20 cellular contexts compared by ENCODE assay signal in the genomic region with DNA sequence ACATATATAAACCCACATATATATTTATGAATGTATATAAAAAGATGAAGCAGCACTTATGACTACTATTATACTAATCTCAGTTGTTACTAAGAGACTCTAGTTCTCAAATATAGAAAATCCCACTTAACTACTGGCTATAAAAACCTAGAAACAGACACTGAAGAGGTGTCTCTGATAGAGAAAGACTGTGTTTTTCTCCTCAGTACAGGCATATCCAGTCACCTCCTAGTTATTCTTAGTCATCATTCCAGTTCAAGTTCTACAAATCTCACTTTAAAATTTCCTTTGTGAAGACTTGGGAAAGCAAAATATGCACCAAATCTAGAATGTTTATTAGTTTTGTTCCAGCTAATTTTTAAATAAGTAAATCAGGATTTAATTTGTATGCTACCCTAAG.
"Had no signal": no experiment of that assay in that cellular context is flagged by ENCODE, and none has a peak within 500 bp of the region (broad histone marks: within the 10 kb centered on the region; RNA-seq: fewer than 3 reads in every experiment).

No MANE protein-coding gene starts in this region.

- ATAC-seq: activated CD8-positive, alpha-beta T cell treated with anti-CD3 and anti-CD28 coated beads, Interleukin-2, amount 10 ng/mL, durations not matched to agents 7 days and 5 days; foreskin keratinocyte; left lobe of liver; sciatic nerve; stimulated activated memory B cell treated with anti-CD40 and anti-IgM and Interleukin-4, amounts not matched to agents 10 μg/mL and 1 μg/mL and 100 μg/mL, for 72 hours; T-cell had no signal

- H3K36me3 ChIP-seq: thyroid gland had no signal

- DNase-seq: activated CD4-positive, alpha-beta T cell treated with anti-CD3 and anti-CD28 coated beads, Interleukin-2, amount 10 ng/mL, durations not matched to agents 24 days and 14 days; activated CD8-positive, alpha-beta T cell treated with anti-CD3 and anti-CD28 coated beads, Interleukin-2, amount 10 ng/mL, durations not matched to agents 7 days and 5 days; activated effector memory CD4-positive, alpha-beta T cell treated with anti-CD3 and anti-CD28 coated beads, Interleukin-2, amount 50 U/mL, for 16 hours; activated naive CD4-positive, alpha-beta T cell treated with anti-CD3 and anti-CD28 coated beads, Interleukin-2, amount 50 U/mL, for 16 hours; activated T-cell treated with anti-CD3 and anti-CD28 coated beads, Interleukin-2, amount 50 U/mL, for 24 hours; adrenal gland; midbrain; nephron progenitor cell; nucleus accumbens; spleen; stimulated activated CD4-positive, alpha-beta T cell treated with anti-CD3 and anti-CD28 coated beads, Interleukin-4, amount 100 ng/mL, for 4 hours; T-cell; T-helper 9 cell; thyroid gland had no signal

- H3K27ac ChIP-seq: adrenal gland, foreskin keratinocyte, hepatocyte, spleen, thyroid gland had no signal

- H3K4me1 Mint-ChIP-seq: nephron progenitor cell had no signal

- H3K4me2 ChIP-seq: hepatocyte had no signal

- H3K27ac Mint-ChIP-seq: activated CD4-positive, alpha-beta T cell treated with anti-CD3 and anti-CD28 coated beads, Interleukin-2, amount 10 ng/mL, durations not matched to agents 24 days and 14 days; activated CD8-positive, alpha-beta T cell treated with anti-CD3 and anti-CD28 coated beads, Interleukin-2, amount 10 ng/mL, durations not matched to agents 7 days and 5 days; activated T-cell treated with anti-CD3 and anti-CD28 coated beads, Interleukin-2, amount 50 U/mL, for 24 hours; nephron progenitor cell; stimulated activated memory B cell treated with anti-CD40 and anti-IgM and Interleukin-4, amounts not matched to agents 10 μg/mL and 1 μg/mL and 100 μg/mL, for 72 hours; T-cell had no signal

- H3K4me3 Mint-ChIP-seq: activated CD4-positive, alpha-beta T cell treated with anti-CD3 and anti-CD28 coated beads, Interleukin-2, amount 10 ng/mL, durations not matched to agents 24 days and 14 days; activated CD8-positive, alpha-beta T cell treated with anti-CD3 and anti-CD28 coated beads, Interleukin-2, amount 10 ng/mL, durations not matched to agents 7 days and 5 days; activated T-cell treated with anti-CD3 and anti-CD28 coated beads, Interleukin-2, amount 50 U/mL, for 24 hours; nephron progenitor cell; stimulated activated memory B cell treated with anti-CD40 and anti-IgM and Interleukin-4, amounts not matched to agents 10 μg/mL and 1 μg/mL and 100 μg/mL, for 72 hours; T-cell had no signal

- H3K4me1 ChIP-seq: foreskin keratinocyte had no signal

- H3K27me3 Mint-ChIP-seq: activated CD4-positive, alpha-beta T cell treated with anti-CD3 and anti-CD28 coated beads, Interleukin-2, amount 10 ng/mL, durations not matched to agents 24 days and 14 days; activated T-cell treated with anti-CD3 and anti-CD28 coated beads, Interleukin-2, amount 50 U/mL, for 24 hours; stimulated activated memory B cell treated with anti-CD40 and anti-IgM and Interleukin-4, amounts not matched to agents 10 μg/mL and 1 μg/mL and 100 μg/mL, for 72 hours; T-cell had no signal

- FAIRE-seq: keratinocyte had no signal

- H3K4me3 ChIP-seq: adrenal gland, hepatocyte, spleen, thyroid gland had no signal

- H3K9me3 Mint-ChIP-seq: activated CD4-positive, alpha-beta T cell treated with anti-CD3 and anti-CD28 coated beads, Interleukin-2, amount 10 ng/mL, durations not matched to agents 24 days and 14 days; activated T-cell treated with anti-CD3 and anti-CD28 coated beads, Interleukin-2, amount 50 U/mL, for 24 hours; nephron progenitor cell; stimulated activated memory B cell treated with anti-CD40 and anti-IgM and Interleukin-4, amounts not matched to agents 10 μg/mL and 1 μg/mL and 100 μg/mL, for 72 hours; T-cell had no signal

- H2AFZ ChIP-seq: hepatocyte had no signal

- H3K27me3 ChIP-seq: adrenal gland, foreskin keratinocyte, hepatocyte, spleen, thyroid gland had no signal

- H3K9me3 ChIP-seq: adrenal gland, spleen, thyroid gland had no signal
